ENCODE assay signal across 1 cellular context in genomic region chr17:40541060-40541872, GRCh38.
TF ChIP-seq lines count a peak whose summit lies in the region.

No MANE protein-coding gene starts in this region.

TF ChIP-seq in K562, 482 proteins besides CTCF, POLR2A, EP300 and RAD21 (continued from another document):
- TF ChIP-seq CLOCK (CRISPR knock-in tag; IDR thresholded peaks at IDR 0.05; ENCODE audit: borderline replicate concordance) (no peak), GABPB1 (CRISPR knock-in tag; IDR thresholded peaks at IDR 0.05) (no peak), ZHX1 (conservative IDR thresholded peaks at IDR 0.05; ENCODE audit: low read length) (no peak), ETV6 (IDR thresholded peaks at IDR 0.05; ENCODE audit: borderline replicate concordance in 1 of 2, low read depth in 2 of 2, low read length in 1 of 2) (0 out of 4 replicates have a peak, but pooled peaks of 1 of the 2 experiments have one; percentile 21), ETV6 (CRISPR knock-in tag; IDR thresholded peaks at IDR 0.05; ENCODE audit: borderline replicate concordance) (no peak), SMARCA4 (IDR thresholded peaks at IDR 0.05) (no peak), KLF1 (tag; IDR thresholded peaks at IDR 0.05) (no peak), SMARCE1 (IDR thresholded peaks at IDR 0.05) (0 out of 2 replicates have a peak, but pooled peaks have one; percentile 15), CBX3 (IDR thresholded peaks at IDR 0.05; ENCODE audit: borderline replicate concordance in 1 of 2, low read length in 2 of 2) (no peak), GTF2E2 (tag; IDR thresholded peaks at IDR 0.05) (no peak), ID3 (CRISPR knock-in tag; IDR thresholded peaks at IDR 0.05) (no peak), ID3 (tag; IDR thresholded peaks at IDR 0.05) (no peak), DDX20 (tag; IDR thresholded peaks at IDR 0.05; ENCODE audit: low read depth) (no peak), SAP30 (IDR thresholded peaks at IDR 0.05; ENCODE audit: borderline replicate concordance, insufficient read depth, low read depth, low read length, poor library complexity, severe bottlenecking) (no peak), ZNF407 (IDR thresholded peaks at IDR 0.05; ENCODE audit: low read depth) (no peak; the same call in 1 of the 2 replicates), ZBTB2 (IDR thresholded peaks at IDR 0.05) (peak; percentile 43; the same call in 1 of the 2 replicates), MYBL2 (IDR thresholded peaks at IDR 0.05; ENCODE audit: low read depth) (no peak), MYBL2 (CRISPR knock-in tag; IDR thresholded peaks at IDR 0.05; ENCODE audit: borderline replicate concordance) (no peak), ZBTB26 (CRISPR knock-in tag; IDR thresholded peaks at IDR 0.05) (peak; percentile 41; the same call in 1 of the 2 replicates), SRSF1 (IDR thresholded peaks at IDR 0.05; ENCODE audit: low read depth, low read length) (no peak), ZNF431 (CRISPR knock-in tag; IDR thresholded peaks at IDR 0.05) (no peak), ZBTB8A (IDR thresholded peaks at IDR 0.05; ENCODE audit: partially characterized antibody) (no peak), CHCHD3 (CRISPR knock-in tag; IDR thresholded peaks at IDR 0.05) (no peak), NCOR1 (IDR thresholded peaks at IDR 0.05) (no peak), JUND (IDR thresholded peaks at IDR 0.05; ENCODE audit: borderline replicate concordance, low read depth, low read length) (no peak), JUND (tag; IDR thresholded peaks at IDR 0.05; ENCODE audit: borderline replicate concordance, low read depth, low read length) (no peak), MYC (IDR thresholded peaks at IDR 0.05; ENCODE audit: low read depth, low read length) (no peak), MYC (CRISPR knock-in tag; IDR thresholded peaks at IDR 0.05; ENCODE audit: borderline replicate concordance, low read depth) (no peak), ZNF347 (CRISPR knock-in tag; IDR thresholded peaks at IDR 0.05; ENCODE audit: low read depth) (no peak), SRF (CRISPR knock-in tag; IDR thresholded peaks at IDR 0.05) (peak in 1 of 2 experiments; percentile 90; a peak in 1 of 4 replicates), HDGF (IDR thresholded peaks at IDR 0.05) (peak; percentile 74; the same call in 1 of the 2 replicates), ARHGAP35 (IDR thresholded peaks at IDR 0.05; ENCODE audit: partially characterized antibody) (no peak), ZNF740 (CRISPR knock-in tag; IDR thresholded peaks at IDR 0.05) (peak; percentile 33; the same call in 1 of the 2 replicates), ZNF740 (tag; IDR thresholded peaks at IDR 0.05) (no peak), MLLT1 (IDR thresholded peaks at IDR 0.05) (0 out of 4 replicates have a peak, but pooled peaks of 1 of the 2 experiments have one; percentile 23), SMC3 (conservative IDR thresholded peaks at IDR 0.05; ENCODE audit: insufficient read depth, low read depth, low read length) (no peak), HNRNPLL (IDR thresholded peaks at IDR 0.05; ENCODE audit: low read depth, low read length, poor library complexity, severe bottlenecking) (no peak), DPF2 (IDR thresholded peaks at IDR 0.05) (no peak), KDM1A (IDR thresholded peaks at IDR 0.05) (peak in 1 of 2 experiments; percentile 68; a peak in 2 of 4 replicates), CHAMP1 (IDR thresholded peaks at IDR 0.05) (no peak)
